ENCODE assay signal across 29 cellular contexts in genomic region chr12:114841557-114842251, GRCh38.
DNase-seq lines count a peak whose midpoint lies in the region; ATAC-seq and TF ChIP-seq lines count a peak whose summit lies in the region.
"Had no signal": no experiment of that assay in that cellular context is flagged by ENCODE, and none has a peak within 500 bp of the region (broad histone marks: within the 10 kb centered on the region; RNA-seq: fewer than 3 reads in every experiment).

No MANE protein-coding gene starts in this region.

- H3K9me2 ChIP-seq in PC-3 (replicated peaks; ENCODE audit: low read length): no peaks in the 10 kb centered on the region

- no peaks in the 10 kb centered on the region for H3K36me3 ChIP-seq in PC-3 (ENCODE audit: low read depth, low read length)
- H3K36me3 ChIP-seq: cardiac muscle cell, gastroesophageal sphincter, spleen, thoracic aorta, vagina had no signal

- ATAC-seq in PC-3: peak; percentile 18; the same call in 1 of the 2 replicates
- ATAC-seq: effector memory CD8-positive, alpha-beta T cell; gastroesophageal sphincter; left cardiac atrium; naive thymus-derived CD8-positive, alpha-beta T cell had no signal

- H3K27ac ChIP-seq in PC-3 (ENCODE audit: low read length): no peak overlapping the region
- H3K27ac ChIP-seq in substantia nigra (ENCODE audit: low read depth, low read length, poor library complexity, severe bottlenecking): no peak overlapping the region
- H3K27ac ChIP-seq: cardiac muscle cell, coronary artery, gastroesophageal sphincter, spleen, thoracic aorta, vagina had no signal

- POLR2A ChIA-PET in PC-3 (lab: Charles Lee; ENCODE audit: unreplicated experiment): no interaction called here

- H3K4me3 ChIP-seq in PC-3 (ENCODE audit: low read length): no peak overlapping the region
- H3K4me3 ChIP-seq: cardiac muscle cell, coronary artery, gastroesophageal sphincter, spleen, thoracic aorta, vagina had no signal

- CTCF ChIA-PET in PC-3 (lab: Charles Lee): no interaction called here

- no peaks in the 10 kb centered on the region for H3K79me2 ChIP-seq in PC-3 (ENCODE audit: low read length)

- H3K9me3 ChIP-seq in PC-3 (ENCODE audit: low read length): no peaks in the 10 kb centered on the region
- H3K9me3 ChIP-seq: gastroesophageal sphincter, thoracic aorta, vagina had no signal

- H3F3A ChIP-seq in PC-3 (ENCODE audit: low read length, unreplicated experiment): no peaks in the 10 kb centered on the region

- no peaks in the 10 kb centered on the region for H4K20me1 ChIP-seq in PC-3 (ENCODE audit: low read length)

- H3K4me2 ChIP-seq in PC-3 (ENCODE audit: low read length): no peak overlapping the region

- no peak for TF ChIP-seq CTCF in PC-3 (conservative IDR thresholded peaks at IDR 0.05; ENCODE audit: low read depth, low read length)

- H2AFZ ChIP-seq in PC-3 (ENCODE audit: low read length): no peak overlapping the region

- DNase-seq in HT-29 (ENCODE audit: low spot score): peak; percentile 87
- DNase-seq in PC-3: peak; percentile 46
- DNase-seq in iPS DF 19.7 (ENCODE audit: low read depth, low spot score): peak; percentile 89
- DNase-seq in renal cortical epithelial cell (ENCODE audit: low read depth): peak; percentile 7
- no peak for DNase-seq in nucleus accumbens (lab: John Stamatoyannopoulos, UW)
- DNase-seq in substantia nigra (lab: John Stamatoyannopoulos, UW): no peak
- no peak for DNase-seq in AG08396 (ENCODE audit: low spot score)
- DNase-seq: activated CD4-positive, alpha-beta T cell treated with anti-CD3 and anti-CD28 coated beads, Interleukin-2, amount 50 U/mL, for 4 hours; activated CD4-positive, CD25-positive, alpha-beta regulatory T cell; activated CD8-positive, alpha-beta memory T cell treated with anti-CD3 and anti-CD28 coated beads, Interleukin-2, amount 50 U/mL, for 4 hours; aorta; effector memory CD8-positive, alpha-beta T cell; EL; left cardiac atrium; naive thymus-derived CD8-positive, alpha-beta T cell; NCI-H1694 treated with DMSO at 0.1 percent for 48 hours; NCI-H2227 treated with DMSO at 0.1 percent for 48 hours; NCI-H82; OCI-M1; SHP77; spleen; stimulated activated CD4-positive, alpha-beta T cell treated with anti-CD3 and anti-CD28 coated beads, Interleukin-4, amount 100 ng/mL, for 24 hours; stimulated activated naive CD4-positive, alpha-beta T cell; T-helper 9 cell had no signal

- intact Hi-C loops in PC-3 (cut with micrococcal nuclease): no loop called here

- H3K9ac ChIP-seq in PC-3 (ENCODE audit: low read length): no peak overlapping the region

- no peaks in the 10 kb centered on the region for H3K27me3 ChIP-seq in PC-3 (ENCODE audit: low read length)
- H3K27me3 ChIP-seq: cardiac muscle cell, gastroesophageal sphincter, spleen, vagina had no signal

- no TSS peak for BruUV-seq in PC-3 (replicated peaks; lab: Mats Ljungman, UMichigan)

- H3K4me1 ChIP-seq in PC-3 (ENCODE audit: insufficient read depth, low read length): no peaks in the 10 kb centered on the region
- H3K4me1 ChIP-seq: gastroesophageal sphincter, spleen, vagina had no signal

Comparison
In these comparisons a context has a peak if more than half of its experiments do, and no peak if none do; other contexts are left out.
1. DNase-seq: peak in HT-29 (single experiment), PC-3 (single experiment), iPS DF 19.7 (single experiment) and renal cortical epithelial cell (single experiment); none in nucleus accumbens (0 of 56), substantia nigra (0 of 49) and AG08396 (single experiment).